ENCODE assay signal across 21 cellular contexts in the genomic region with DNA sequence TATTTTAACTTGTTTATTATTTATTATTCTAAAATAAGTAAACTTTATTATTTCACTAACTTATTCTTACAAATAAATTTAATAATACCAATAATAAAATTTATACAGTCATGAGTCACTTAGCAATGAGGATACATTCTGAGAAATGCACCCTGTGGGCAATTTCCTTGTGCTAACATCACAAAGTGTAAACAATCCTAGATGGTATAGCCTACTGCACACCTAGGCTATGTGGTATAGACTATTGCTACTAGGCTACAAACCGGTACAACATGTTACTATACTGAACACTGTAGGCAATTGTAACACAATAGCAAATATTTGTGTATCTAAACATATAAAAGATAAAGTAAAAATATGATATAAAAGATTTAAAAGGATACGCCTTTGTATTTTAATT.
DNase-seq lines count a peak whose midpoint lies in the region; ATAC-seq, FAIRE-seq and TF ChIP-seq lines count a peak whose summit lies in the region.
"Had no signal": no experiment of that assay in that cellular context is flagged by ENCODE, and none has a peak within 500 bp of the region (broad histone marks: within the 10 kb centered on the region; RNA-seq: fewer than 3 reads in every experiment).

No MANE protein-coding gene starts in this region.

- no peak for TF ChIP-seq CTCF in 22Rv1 (IDR thresholded peaks at IDR 0.05)
- no peak for TF ChIP-seq CTCF in bronchial epithelial cell (IDR thresholded peaks at IDR 0.05; ENCODE audit: insufficient read depth, low read length, severe bottlenecking)

- no peaks in the 10 kb centered on the region for H3K36me3 ChIP-seq in bronchial epithelial cell (ENCODE audit: control insufficient read depth, insufficient read depth, low read length)
- H3K36me3 ChIP-seq: BLaER1 treated with 17β-estradiol and CSF1 and Interleukin-3, amounts not matched to agents 10 nM and 100 nM had no signal

- peak overlapping the region; percentile 23; the same call in 1 of the 2 replicates for H3K27ac ChIP-seq in 22Rv1
- H3K27ac ChIP-seq: A549; BLaER1 treated with 17β-estradiol and CSF1 and Interleukin-3, amounts not matched to agents 10 nM and 100 nM; C4-2B had no signal

- H3K27me3 ChIP-seq in bronchial epithelial cell (ENCODE audit: control insufficient read depth, insufficient read depth, low read length), result no peaks in the 10 kb centered on the region
- H3K27me3 ChIP-seq: BLaER1 treated with 17β-estradiol and CSF1 and Interleukin-3, amounts not matched to agents 10 nM and 100 nM had no signal

- TF ChIP-seq POLR2A in GM18505 (IDR thresholded peaks at IDR 0.05; ENCODE audit: borderline replicate concordance, extremely low read depth, insufficient read depth, insufficient read length), result no peak

- no peak overlapping the region for H3K4me3 ChIP-seq in bronchial epithelial cell (ENCODE audit: low read depth, low read length)
- H3K4me3 ChIP-seq: A549; BLaER1 treated with 17β-estradiol and CSF1 and Interleukin-3, amounts not matched to agents 10 nM and 100 nM; GM12878 had no signal

- DNase-seq in NCI-H69 (lab: John Stamatoyannopoulos, UW) (peak; percentile 1), bronchial epithelial cell (ENCODE audit: low read depth) (peak; percentile 0), NCI-H2227 treated with DMSO at 0.1 percent for 48 hours (lab: John Stamatoyannopoulos, UW) (no peak), NCI-H2227 (lab: John Stamatoyannopoulos, UW; ENCODE audit: unreplicated experiment) (no peak), left ventricle myocardium superior (no peak)
- DNase-seq: AML-193; Caco-2; Calu3; CD4-positive, alpha-beta T cell; CD8-positive, alpha-beta T cell; DMS79 treated with DMSO at 0.1 percent for 48 hours; GDM1 had no signal

- intact Hi-C loops in left ventricle myocardium superior (cut with micrococcal nuclease), result no loop called here

- ATAC-seq in GM18505 (IDR thresholded peaks at IDR 0.05; ENCODE audit: unreplicated experiment) (no peak), left ventricle myocardium superior (no peak)
- ATAC-seq: A549; CD8-positive, alpha-beta T cell; GM12878 had no signal

- FAIRE-seq in G401.6 (lab: Jason Lieb, UNC) (peak; percentile 68), bronchial epithelial cell (lab: Jason Lieb, UNC) (no peak)
- FAIRE-seq: A549, GM12878, GM12892, GM19239 had no signal

Comparison
In these comparisons a context has a peak if more than half of its experiments do, and no peak if none do; other contexts are left out.
1. DNase-seq: peak in NCI-H69 (single experiment) and bronchial epithelial cell (single experiment); none in NCI-H2227 treated with DMSO at 0.1 percent for 48 hours (single experiment), NCI-H2227 (single experiment) and left ventricle myocardium superior (single experiment).